In genomic region chr4:78661923-78662521, GRCh38 we compare ENCODE assay signal across 8 cellular contexts.
DNase-seq lines count a peak whose midpoint lies in the region; ATAC-seq and TF ChIP-seq lines count a peak whose summit lies in the region.

No MANE protein-coding gene starts in this region.

- no peaks in the 10 kb centered on the region for H3K9me3 ChIP-seq in PC-3 (ENCODE audit: low read length)

- peak overlapping the region; percentile 56 for H2AFZ ChIP-seq in PC-3 (ENCODE audit: low read length)

- no peaks in the 10 kb centered on the region for H3K36me3 Mint-ChIP-seq in activated CD4-positive, alpha-beta T cell treated with anti-CD3 and anti-CD28 coated beads for 36 hours (ENCODE audit: low read depth)

- no peak overlapping the region for H3K27ac ChIP-seq in PC-3 (ENCODE audit: low read length)
- H3K27ac ChIP-seq in substantia nigra (ENCODE audit: low read depth, low read length, poor library complexity, severe bottlenecking): peak overlapping the region; percentile 57

- no peak overlapping the region for H3K4me3 ChIP-seq in PC-3 (ENCODE audit: low read length)
- no peak overlapping the region for H3K4me3 ChIP-seq in foreskin fibroblast (ENCODE audit: low read depth in 1 of 2, low read length in 2 of 2)

- H3K4me1 ChIP-seq in PC-3 (ENCODE audit: insufficient read depth, low read length): peaks cover 37% of the 10 kb centered on the region

- H3K79me2 ChIP-seq in PC-3 (ENCODE audit: low read length): no peaks in the 10 kb centered on the region

- CTCF ChIA-PET in activated CD4-positive, alpha-beta T cell treated with anti-CD3 and anti-CD28 coated beads for 36 hours (lab: Charles Lee): interaction anchor here (0.7 to 1.1 kb wide), 2 partner anchors 17 to 1990 kb away, joined by 3 to 5 read pairs; no protein-coding TSS in a partner anchor
- CTCF ChIA-PET in PC-3 (lab: Charles Lee): interaction anchor here (0.6 kb wide), 3 partner anchors 65 to 140 kb away, joined by 3 to 4 read pairs (median 3); partner anchors contain the start of gene BMP2K

- intact Hi-C loops in activated CD4-positive, alpha-beta T cell treated with anti-CD3 and anti-CD28 coated beads for 36 hours (cut with DNase I, micrococcal nuclease): no loop called here
- intact Hi-C loops in PC-3 (cut with micrococcal nuclease): loop anchor here (5.0 kb wide), 1 partner anchor 115 kb away; the partner anchor contains the start of gene BMP2K

- no peak overlapping the region for H3K4me3 Mint-ChIP-seq in activated CD4-positive, alpha-beta T cell treated with anti-CD3 and anti-CD28 coated beads for 36 hours

- H3K36me3 ChIP-seq in PC-3 (ENCODE audit: low read depth, low read length): no peaks in the 10 kb centered on the region

- no peak overlapping the region for H3K27ac Mint-ChIP-seq in activated CD4-positive, alpha-beta T cell treated with anti-CD3 and anti-CD28 coated beads for 36 hours

- POLR2A ChIA-PET in activated CD4-positive, alpha-beta T cell treated with anti-CD3 and anti-CD28 coated beads for 36 hours (lab: Charles Lee): no interaction called here
- POLR2A ChIA-PET in PC-3 (lab: Charles Lee; ENCODE audit: unreplicated experiment): no interaction called here

- H3K9me2 ChIP-seq in PC-3 (replicated peaks; ENCODE audit: low read length): no peaks in the 10 kb centered on the region

- H4K20me1 ChIP-seq in PC-3 (ENCODE audit: low read length): no peaks in the 10 kb centered on the region

- no TSS peak for BruUV-seq in PC-3 (replicated peaks; lab: Mats Ljungman, UMichigan)

- H3K27me3 Mint-ChIP-seq in activated CD4-positive, alpha-beta T cell treated with anti-CD3 and anti-CD28 coated beads for 36 hours: no peaks in the 10 kb centered on the region

- peak overlapping the region; percentile 53 for H3K4me2 ChIP-seq in PC-3 (ENCODE audit: low read length)

- no peaks in the 10 kb centered on the region for H3K27me3 ChIP-seq in PC-3 (ENCODE audit: low read length)

- peak; percentile 21 for ATAC-seq in activated CD4-positive, alpha-beta T cell treated with anti-CD3 and anti-CD28 coated beads for 36 hours
- peak; percentile 89 for ATAC-seq in HG02798 (IDR thresholded peaks at IDR 0.05; ENCODE audit: poor library complexity, unreplicated experiment)
- peak; percentile 70 for ATAC-seq in PC-3

- H3K9me3 Mint-ChIP-seq in activated CD4-positive, alpha-beta T cell treated with anti-CD3 and anti-CD28 coated beads for 36 hours (ENCODE audit: low read depth): no peaks in the 10 kb centered on the region

- no peak overlapping the region for H3K9ac ChIP-seq in PC-3 (ENCODE audit: low read length)

- peak; percentile 15 for DNase-seq in activated CD4-positive, alpha-beta T cell treated with anti-CD3 and anti-CD28 coated beads for 36 hours
- no peak for DNase-seq in activated CD4-positive, alpha-beta T cell treated with anti-CD3 and anti-CD28 coated beads, Interleukin-2, amount 50 U/mL, for 4 hours
- DNase-seq in PC-3: peak; percentile 30
- DNase-seq in foreskin fibroblast: peak; percentile 61 to 71
- DNase-seq in substantia nigra (lab: John Stamatoyannopoulos, UW): peak in 1 of 49 donors; percentile 37
- DNase-seq in foreskin melanocyte: no peak
- DNase-seq in islet precursor cell: no peak

- H3F3A ChIP-seq in PC-3 (ENCODE audit: low read length, unreplicated experiment): no peaks in the 10 kb centered on the region

- no peak for TF ChIP-seq CTCF in PC-3 (conservative IDR thresholded peaks at IDR 0.05; ENCODE audit: low read depth, low read length)
- no peak for TF ChIP-seq CTCF in foreskin fibroblast (IDR thresholded peaks at IDR 0.05; ENCODE audit: low read depth, low read length)

- H3K4me1 Mint-ChIP-seq in activated CD4-positive, alpha-beta T cell treated with anti-CD3 and anti-CD28 coated beads for 36 hours: peaks cover 35% of the 10 kb centered on the region

Comparison
In these comparisons a context has a peak if more than half of its experiments do, and no peak if none do; other contexts are left out.
1. DNase-seq: peak in activated CD4-positive, alpha-beta T cell treated with anti-CD3 and anti-CD28 coated beads for 36 hours (single experiment), PC-3 (single experiment) and foreskin fibroblast (2 of 2); none in activated CD4-positive, alpha-beta T cell treated with anti-CD3 and anti-CD28 coated beads, Interleukin-2, amount 50 U/mL, for 4 hours (0 of 2), foreskin melanocyte (single experiment) and islet precursor cell (single experiment).
2. ATAC-seq: peak in every context shown above with its lines; median percentile 89 in HG02798; 70 in PC-3; 21 in activated CD4-positive, alpha-beta T cell treated with anti-CD3 and anti-CD28 coated beads for 36 hours.